8 cellular contexts compared by ENCODE assay signal in genomic region chr9:95461448-95462381, GRCh38. TPM values are rescaled to one million over a fixed set of nuclear protein-coding genes. Genes with fewer than 3 reads are reported as not detected.
A peak's percentile ranks its signal among the peaks of the same experiment; 100 is the strongest.
DNase-seq lines count a peak whose midpoint lies in the region; ATAC-seq, FAIRE-seq and TF ChIP-seq lines count a peak whose summit lies in the region.

No MANE protein-coding gene starts in this region.

- H3F3A ChIP-seq in DOHH2 (ENCODE audit: control insufficient read depth, insufficient read depth) (peaks cover 20% of the 10 kb centered on the region), neural progenitor cell (ENCODE audit: low read depth) (peaks cover 15% of the 10 kb centered on the region)

- H3K4me3 ChIP-seq in DOHH2 (ENCODE audit: low read length): peak overlapping the region; percentile 70
- no peak overlapping the region for H3K4me3 ChIP-seq in colonic mucosa
- no peak overlapping the region for H3K4me3 ChIP-seq in neural progenitor cell

- FAIRE-seq in GM19239 (lab: Jason Lieb, UNC): no peak

- H3K27me3 Mint-ChIP-seq in IgD-negative memory B cell (no peaks in the 10 kb centered on the region), neural progenitor cell (ENCODE audit: insufficient read depth, low read depth) (no peaks in the 10 kb centered on the region)

- DNase-seq in colonic mucosa (no peak), neural progenitor cell (ENCODE audit: low spot score) (no peak), GM19239 (ENCODE audit: insufficient read length, low spot score) (no peak)
- no peak for DNase-seq in activated effector memory CD4-positive, alpha-beta T cell treated with Interleukin-2 at 50 U/mL for 16 hours

- H3K4me1 ChIP-seq in DOHH2 (ENCODE audit: control insufficient read depth, low read length): peaks cover 52% of the 10 kb centered on the region
- H3K4me1 ChIP-seq in colonic mucosa: peaks cover 6% of the 10 kb centered on the region
- H3K4me1 ChIP-seq in neural progenitor cell: peaks cover 25% of the 10 kb centered on the region

- ATAC-seq in HG02970 (IDR thresholded peaks at IDR 0.05; ENCODE audit: low FRiP score, unreplicated experiment) (no peak), HG03280 (IDR thresholded peaks at IDR 0.05; ENCODE audit: unreplicated experiment) (no peak)

- peak overlapping the region; percentile 4 to 86 (median 66) for H3K4me3 Mint-ChIP-seq in IgD-negative memory B cell
- peak overlapping the region; percentile 69 for H3K4me3 Mint-ChIP-seq in neural progenitor cell

- H3K9me3 Mint-ChIP-seq in IgD-negative memory B cell: no peaks in the 10 kb centered on the region
- no peaks in the 10 kb centered on the region for H3K9me3 Mint-ChIP-seq in neural progenitor cell

- H3K36me3 ChIP-seq in DOHH2 (ENCODE audit: control insufficient read depth, low read length) (peaks cover 90% of the 10 kb centered on the region), colonic mucosa (no peaks in the 10 kb centered on the region), neural progenitor cell (peaks cover 4% of the 10 kb centered on the region)

- peak overlapping the region in 2 of 3 donors; percentile 80 to 90 for H3K27ac Mint-ChIP-seq in IgD-negative memory B cell
- peak overlapping the region; percentile 62 for H3K27ac Mint-ChIP-seq in neural progenitor cell

- H4K20me1 ChIP-seq in DOHH2 (ENCODE audit: control insufficient read depth, insufficient read depth, low read depth, low read length) (no peaks in the 10 kb centered on the region), neural progenitor cell (ENCODE audit: low read depth) (peaks cover 44% of the 10 kb centered on the region)

- H3K9me3 ChIP-seq in DOHH2 (ENCODE audit: control insufficient read depth, insufficient read depth, low read length) (no peaks in the 10 kb centered on the region), colonic mucosa (no peaks in the 10 kb centered on the region), neural progenitor cell (ENCODE audit: low read depth) (no peaks in the 10 kb centered on the region)

- peaks cover 7% of the 10 kb centered on the region for H3K36me3 Mint-ChIP-seq in IgD-negative memory B cell
- peaks cover 47% of the 10 kb centered on the region for H3K36me3 Mint-ChIP-seq in neural progenitor cell

- no peak for TF ChIP-seq CTCF in DOHH2 (IDR thresholded peaks at IDR 0.05; ENCODE audit: low read depth, low read length, poor library complexity, severe bottlenecking)
- no peak for TF ChIP-seq CTCF in colonic mucosa (IDR thresholded peaks at IDR 0.05)
- no peak for TF ChIP-seq CTCF in neural progenitor cell (IDR thresholded peaks at IDR 0.05)

- H3K4me2 ChIP-seq in DOHH2 (ENCODE audit: low read length) (peak overlapping the region; percentile 88), neural progenitor cell (peak overlapping the region; percentile 69)

- H2AFZ ChIP-seq in neural progenitor cell (replicated peaks): no peak overlapping the region

- intact Hi-C loops in colonic mucosa (cut with DNase I): no loop called here

- H3K27me3 ChIP-seq in DOHH2 (ENCODE audit: control insufficient read depth, low read length): no peaks in the 10 kb centered on the region
- H3K27me3 ChIP-seq in colonic mucosa: no peaks in the 10 kb centered on the region
- H3K27me3 ChIP-seq in neural progenitor cell: no peaks in the 10 kb centered on the region

- H3K9ac ChIP-seq in colonic mucosa (ENCODE audit: low read depth in 2 of 2, low read length in 2 of 2) (peak overlapping the region; percentile 32 to 62), neural progenitor cell (no peak overlapping the region)

- H3K4me1 Mint-ChIP-seq in IgD-negative memory B cell (peaks cover 13 to 20% (median 16%) of the 10 kb centered on the region in 3 donors), neural progenitor cell (peaks cover 52% of the 10 kb centered on the region)

- H3K79me2 ChIP-seq in DOHH2 (ENCODE audit: control insufficient read depth, low read length): peaks cover 30% of the 10 kb centered on the region
- H3K79me2 ChIP-seq in neural progenitor cell (ENCODE audit: low read depth): no peaks in the 10 kb centered on the region

- no peaks in the 10 kb centered on the region for H3K9me2 ChIP-seq in DOHH2 (replicated peaks; ENCODE audit: control insufficient read depth, low read length)

- H3K27ac ChIP-seq in DOHH2 (ENCODE audit: low read depth, low read length) (peak overlapping the region; percentile 100), colonic mucosa (peak overlapping the region; percentile 58), neural progenitor cell (no peak overlapping the region)

RNA-seq across cellular contexts. Expression of gene PTCH1, which starts 55.1 kb away (rescaled TPM):
- polyA plus RNA-seq in IgD-negative memory B cell: 19.3 TPM
- total RNA-seq in colonic mucosa: 10 to 100 TPM; 18.7 to 24.6 TPM
- 23.0 and 24.5 TPM in 2 replicates for total RNA-seq in neural progenitor cell (ENCODE audit: low replicate concordance)
